In the genomic region with DNA sequence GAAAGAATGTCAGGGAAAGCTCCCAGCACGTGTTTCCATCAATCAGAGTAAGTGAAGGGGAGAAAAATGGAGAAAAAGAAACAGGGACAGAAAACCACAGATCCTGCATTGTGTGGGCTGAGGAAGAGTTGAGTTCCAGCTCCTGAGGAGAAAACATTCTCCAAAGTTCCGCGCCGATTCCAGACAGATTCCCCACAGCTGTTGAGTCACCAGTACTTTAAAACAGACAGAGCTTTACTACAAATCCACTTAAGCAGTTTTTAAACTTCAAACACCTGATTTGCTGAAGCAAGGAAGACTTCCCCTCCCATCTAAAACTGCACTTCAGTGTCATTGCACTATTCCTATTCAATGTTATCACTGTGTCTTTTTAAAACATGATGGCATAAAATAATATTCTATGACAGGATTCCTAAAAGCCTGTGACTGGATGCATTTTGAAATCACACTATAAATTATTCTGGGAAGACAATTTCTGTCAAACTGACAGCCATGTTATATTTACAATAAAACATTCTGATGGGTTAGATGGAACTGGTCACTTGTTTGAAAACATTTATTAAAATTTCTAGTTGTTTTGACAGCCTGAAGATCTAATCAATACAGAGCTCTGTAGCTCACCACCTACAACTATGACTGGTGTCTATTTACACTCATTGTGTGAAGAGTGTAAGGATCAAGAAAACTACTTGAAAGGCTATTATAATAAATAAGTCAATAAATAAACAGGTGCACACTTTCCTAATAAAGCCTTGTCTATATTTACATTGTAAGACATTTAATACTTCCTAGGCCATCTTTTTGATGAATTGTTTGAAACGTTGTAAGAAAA, we compare ENCODE assay signal across 8 cellular contexts. TPM values are rescaled to one million over a fixed set of nuclear protein-coding genes. Genes with fewer than 3 reads are reported as not detected.
A peak's percentile ranks its signal among the peaks of the same experiment; 100 is the strongest.
DNase-seq lines count a peak whose midpoint lies in the region; ATAC-seq and TF ChIP-seq lines count a peak whose summit lies in the region.
"Had no signal": no experiment of that assay in that cellular context is flagged by ENCODE, and none has a peak within 500 bp of the region (broad histone marks: within the 10 kb centered on the region; RNA-seq: fewer than 3 reads in every experiment).

No MANE protein-coding gene starts in this region.

- no peak for TF ChIP-seq POLR2A in transverse colon (IDR thresholded peaks at IDR 0.05)
- TF ChIP-seq POLR2A in GM18505 (IDR thresholded peaks at IDR 0.05; ENCODE audit: borderline replicate concordance, extremely low read depth, insufficient read depth, insufficient read length), result no peak

- 42 to 46% methylated on average over 5 of the region's 5 CpGs for WGBS in transverse colon (ENCODE audit: low coverage in 1 of 2), 2 donors

- H3K27ac ChIP-seq in caudate nucleus (ENCODE audit: low read depth, low read length), result peak overlapping the region; percentile 29
- H3K27ac ChIP-seq in layer of hippocampus (ENCODE audit: low read depth, low read length), result peak overlapping the region; percentile 23
- H3K27ac ChIP-seq in transverse colon, result peak overlapping the region; percentile 19 to 48 (median 26)

- H3K27me3 ChIP-seq in layer of hippocampus (ENCODE audit: control insufficient read depth, insufficient read depth, low read length) (no peaks in the 10 kb centered on the region), transverse colon (no peaks in the 10 kb centered on the region)

- intact Hi-C loops in transverse colon (cut with DNase I; ENCODE audit: low total_unique reads), result no loop called here

- no peak for TF ChIP-seq CTCF in transverse colon (IDR thresholded peaks at IDR 0.05)

- in situ Hi-C loops in transverse colon (cut with MboI; ENCODE audit: low pct_ligation_motif_present in 1 of 4, low pct_unique_long_range_greater_than_20kb in 1 of 4, low sequenced_read_pairs in 3 of 4), result no loop called here

- no peaks in the 10 kb centered on the region for H3K9me3 ChIP-seq in transverse colon

- no peak for ATAC-seq in GM18505 (IDR thresholded peaks at IDR 0.05; ENCODE audit: unreplicated experiment)
- no peak for ATAC-seq in GM19463 (IDR thresholded peaks at IDR 0.05; ENCODE audit: unreplicated experiment)

- H3K4me3 ChIP-seq in transverse colon, result no peak overlapping the region

- no peaks in the 10 kb centered on the region for H3K4me1 ChIP-seq in transverse colon

- no peaks in the 10 kb centered on the region for H3K36me3 ChIP-seq in transverse colon

- TF ChIP-seq EP300 in transverse colon (IDR thresholded peaks at IDR 0.05; ENCODE audit: low read depth), result no peak

- DNase-seq in NCI-H1417 treated with DMSO at 0.1 percent for 48 hours (lab: John Stamatoyannopoulos, UW) (peak; percentile 42), caudate nucleus (lab: John Stamatoyannopoulos, UW) (no peak), transverse colon (no peak)
- DNase-seq in activated CD4-positive, CD25-positive, alpha-beta regulatory T cell treated with anti-CD3 and anti-CD28 coated beads, Interleukin-2, amount 50 U/mL, for 72 hours, result no peak
- DNase-seq: cortex of kidney had no signal

RNA-seq across cellular contexts. Expression of gene TCF4, which starts 40.9 kb away (rescaled TPM):
- total RNA-seq in transverse colon, result 10 to 100 TPM; 30.3 to 51.1 (median 40.1) TPM
